Comparison of ENCODE assay signal across 8 cellular contexts in genomic region chr7:149771696-149772235, GRCh38. TPM values are rescaled to one million over a fixed set of nuclear protein-coding genes. Genes with fewer than 3 reads are reported as not detected.
DNase-seq lines count a peak whose midpoint lies in the region; ATAC-seq lines count a peak whose summit lies in the region.

No MANE protein-coding gene starts in this region.

- no peaks in the 10 kb centered on the region for H3K9me3 Mint-ChIP-seq in effector memory CD8-positive, alpha-beta T cell

- DNase-seq in CD1c-positive myeloid dendritic cell (ENCODE audit: extremely low spot score) (peak; percentile 92), NCI-H774 (lab: John Stamatoyannopoulos, UW) (peak; percentile 87), mesenteric fat pad (ENCODE audit: low spot score) (peak; percentile 97)
- DNase-seq in activated CD8-positive, alpha-beta memory T cell treated with anti-CD3 and anti-CD28 coated beads for 1 hour (ENCODE audit: extremely low read depth in 1 of 2, low read depth in 1 of 2): peak; percentile 45 to 76
- peak; percentile 74 to 77 (median 76) for DNase-seq in effector memory CD8-positive, alpha-beta T cell
- peak; percentile 68 for DNase-seq in stimulated activated CD8-positive, alpha-beta memory T cell treated with anti-CD3 and anti-CD28 coated beads, Interleukin-12 subunit alpha, Interleukin-12 subunit beta, amount 100 ng/mL, for 24 hours (ENCODE audit: extremely low read depth)

- H3K4me1 Mint-ChIP-seq in effector memory CD8-positive, alpha-beta T cell (ENCODE audit: low read depth in 2 of 2): peaks cover 0 to 7% of the 10 kb centered on the region in 2 donors

- peak overlapping the region in 1 of 2 donors; percentile 56 for H3K27ac Mint-ChIP-seq in effector memory CD8-positive, alpha-beta T cell

- ATAC-seq in GM19372 (IDR thresholded peaks at IDR 0.05; ENCODE audit: low read depth, unreplicated experiment) (peak; percentile 98), HG03520 (IDR thresholded peaks at IDR 0.05; ENCODE audit: unreplicated experiment) (peak; percentile 93)
- peak; percentile 90 for ATAC-seq in effector memory CD8-positive, alpha-beta T cell (replicated peaks)

- peak overlapping the region; percentile 84 to 89 for H3K4me3 Mint-ChIP-seq in effector memory CD8-positive, alpha-beta T cell

- H3K36me3 Mint-ChIP-seq in effector memory CD8-positive, alpha-beta T cell (ENCODE audit: insufficient read depth): peaks cover 5% of the 10 kb centered on the region

- H3K27me3 Mint-ChIP-seq in effector memory CD8-positive, alpha-beta T cell: no peaks in the 10 kb centered on the region

RNA-seq across cellular contexts. Expression of gene ZNF467, which starts 1.6 kb away (rescaled TPM):
- total RNA-seq in mesenteric fat pad: 11.5 TPM

Comparison
In these comparisons a context has a peak if more than half of its experiments do, and no peak if none do; other contexts are left out.
1. Peak in every context shown above with its lines: DNase-seq and ATAC-seq.